In genomic region chr7:108000875-108001758, GRCh38 we compare ENCODE assay signal across 8 cellular contexts. TPM values are rescaled to one million over a fixed set of nuclear protein-coding genes. Genes with fewer than 3 reads are reported as not detected.
DNase-seq lines count a peak whose midpoint lies in the region; ATAC-seq, FAIRE-seq and TF ChIP-seq lines count a peak whose summit lies in the region.

No MANE protein-coding gene starts in this region.

- peaks cover 23% of the 10 kb centered on the region for H3K4me1 Mint-ChIP-seq in CD8-positive, alpha-beta T cell (ENCODE audit: low read depth)

- intact Hi-C loops in CD8-positive, alpha-beta T cell (cut with DNase I, micrococcal nuclease) = no loop called here

- no peaks in the 10 kb centered on the region for H3K9me3 ChIP-seq in CD8-positive, alpha-beta T cell (ENCODE audit: low read length)
- no peaks in the 10 kb centered on the region for H3K9me3 ChIP-seq in NT2/D1 (ENCODE audit: insufficient read depth, low read length)
- H3K9me3 ChIP-seq in mesodermal cell (ENCODE audit: control insufficient read depth, low read length) = no peaks in the 10 kb centered on the region
- no peaks in the 10 kb centered on the region for H3K9me3 ChIP-seq in MM.1S (replicated peaks; ENCODE audit: insufficient read depth, low read length)

- no peaks in the 10 kb centered on the region for H3K36me3 Mint-ChIP-seq in CD8-positive, alpha-beta T cell

- H3K4me3 ChIP-seq in CD8-positive, alpha-beta T cell (ENCODE audit: low read depth, low read length) = peak overlapping the region; percentile 50
- peak overlapping the region; percentile 89 for H3K4me3 ChIP-seq in NT2/D1 (ENCODE audit: insufficient read length, low read depth)
- peak overlapping the region; percentile 86 for H3K4me3 ChIP-seq in mesodermal cell (ENCODE audit: extremely low read depth, insufficient read depth, low read length, poor library complexity, severe bottlenecking)
- no peak overlapping the region for H3K4me3 ChIP-seq in MM.1S (ENCODE audit: low read length)

- H3K27me3 ChIP-seq in CD8-positive, alpha-beta T cell (ENCODE audit: insufficient read depth, low read length) = peaks cover 28% of the 10 kb centered on the region
- H3K27me3 ChIP-seq in NT2/D1 (ENCODE audit: insufficient read depth, insufficient read length) (peaks cover 25% of the 10 kb centered on the region), MM.1S (replicated peaks; ENCODE audit: insufficient read depth, low read length) (0 out of 2 replicates have a peak, but pooled peaks cover 3% of the 10 kb centered on the region)

- H3K9ac ChIP-seq in NT2/D1 (ENCODE audit: insufficient read length, low read depth) (peak overlapping the region; percentile 94), MM.1S (ENCODE audit: low read length) (no peak overlapping the region)

- peaks cover 8% of the 10 kb centered on the region for H3K4me1 ChIP-seq in CD8-positive, alpha-beta T cell (ENCODE audit: insufficient read depth, low read length)
- H3K4me1 ChIP-seq in NT2/D1 (ENCODE audit: insufficient read depth, insufficient read length) (peaks cover 1% of the 10 kb centered on the region), mesodermal cell (ENCODE audit: control insufficient read depth, insufficient read depth, low read length, poor library complexity, severe bottlenecking) (peaks cover 50% of the 10 kb centered on the region), MM.1S (ENCODE audit: low read length) (no peaks in the 10 kb centered on the region)

- H3K27ac ChIP-seq in CD8-positive, alpha-beta T cell (ENCODE audit: low read depth, low read length) = no peak overlapping the region
- H3K27ac ChIP-seq in mesodermal cell (ENCODE audit: low read depth, low read length, severe bottlenecking) = peak overlapping the region; percentile 83
- no peak overlapping the region for H3K27ac ChIP-seq in MM.1S (ENCODE audit: low read length)

- H3K79me2 ChIP-seq in MM.1S (ENCODE audit: low read length) = no peaks in the 10 kb centered on the region

- no peak for DNase-seq in CD8-positive, alpha-beta T cell
- DNase-seq in NT2/D1 (ENCODE audit: low read depth, low spot score) = no peak
- DNase-seq in ecto neural progenitor cell (ENCODE audit: low spot score) = peak; percentile 75
- peak; percentile 66 for DNase-seq in urothelium cell line (ENCODE audit: low spot score)
- DNase-seq in stimulated activated CD4-positive, alpha-beta T cell treated with anti-CD3 and anti-CD28 coated beads, Interleukin-2, amount 100 ng/mL, for 48 hours = no peak
- no peak for DNase-seq in MM.1S
- DNase-seq in stimulated activated CD4-positive, alpha-beta T cell treated with anti-CD3 and anti-CD28 coated beads, Interleukin-1b, Interleukin-23, amount 100 ng/mL, for 48 hours = no peak

- no peaks in the 10 kb centered on the region for H3K9me3 Mint-ChIP-seq in CD8-positive, alpha-beta T cell

- H4K20me1 ChIP-seq in MM.1S (ENCODE audit: insufficient read depth, low read length) = no peaks in the 10 kb centered on the region

- ATAC-seq in CD8-positive, alpha-beta T cell = no peak

- no peaks in the 10 kb centered on the region for H3K9me2 ChIP-seq in MM.1S (replicated peaks; ENCODE audit: insufficient read depth, low read length)

- CTCF ChIA-PET in CD8-positive, alpha-beta T cell (lab: Charles Lee) = interaction anchor here (0.6 kb wide), 1 partner anchor 1429 kb away, joined by 3 read pairs; no protein-coding TSS in a partner anchor

- no peaks in the 10 kb centered on the region for H3F3A ChIP-seq in MM.1S (ENCODE audit: insufficient read depth, low read length)

- H3K27me3 Mint-ChIP-seq in CD8-positive, alpha-beta T cell (ENCODE audit: low read depth) = peaks cover 43% of the 10 kb centered on the region

- no peaks in the 10 kb centered on the region for H3K36me3 ChIP-seq in CD8-positive, alpha-beta T cell (ENCODE audit: insufficient read depth, low read length)
- peaks cover 59% of the 10 kb centered on the region for H3K36me3 ChIP-seq in NT2/D1 (ENCODE audit: insufficient read depth, insufficient read length, low read length)
- H3K36me3 ChIP-seq in mesodermal cell (ENCODE audit: control insufficient read depth, insufficient read depth, low read length) = peaks cover 52% of the 10 kb centered on the region
- no peaks in the 10 kb centered on the region for H3K36me3 ChIP-seq in MM.1S (replicated peaks; ENCODE audit: insufficient read depth, low read length)

- no peak overlapping the region for H2AFZ ChIP-seq in MM.1S (ENCODE audit: low read length)

- H3K27ac Mint-ChIP-seq in CD8-positive, alpha-beta T cell = no peak overlapping the region

- 17 to 18% methylated on average over 33 to 36 of the region's 37 CpGs for WGBS in mesodermal cell (ENCODE audit: insufficient coverage in 2 of 2), 2 experiments

- no peak for FAIRE-seq in urothelium cell line (lab: Jason Lieb, UNC)

- H3K4me3 Mint-ChIP-seq in CD8-positive, alpha-beta T cell = peak overlapping the region; percentile 75

- no peak overlapping the region for H3K4me2 ChIP-seq in MM.1S (ENCODE audit: low read depth, low read length)

- TF ChIP-seq CTCF in CD8-positive, alpha-beta T cell (IDR thresholded peaks at IDR 0.05) = no peak
- no peak for TF ChIP-seq CTCF in MM.1S (IDR thresholded peaks at IDR 0.05; ENCODE audit: low read length)

- POLR2A ChIA-PET in CD8-positive, alpha-beta T cell (lab: Charles Lee) = interaction anchor here (0.6 kb wide), 1 partner anchor 66 kb away, joined by 3 read pairs; no protein-coding TSS in a partner anchor

RNA-seq across cellular contexts. Expression of gene LAMB1, which starts 1.8 kb away (rescaled TPM):
- not detected for total RNA-seq in CD8-positive, alpha-beta T cell
- polyA plus RNA-seq in mesodermal cell (2013, experiment 1 of 2) = 263 TPM
- 252 TPM for polyA plus RNA-seq in mesodermal cell (2013, experiment 2 of 2)

Comparison
In these comparisons a context has a peak if more than half of its experiments do, and no peak if none do; other contexts are left out.
1. DNase-seq: peak in ecto neural progenitor cell (single experiment) and urothelium cell line (single experiment); none in CD8-positive, alpha-beta T cell (0 of 7), NT2/D1 (single experiment), stimulated activated CD4-positive, alpha-beta T cell treated with anti-CD3 and anti-CD28 coated beads, Interleukin-2, amount 100 ng/mL, for 48 hours (0 of 2), MM.1S (single experiment) and stimulated activated CD4-positive, alpha-beta T cell treated with anti-CD3 and anti-CD28 coated beads, Interleukin-1b, Interleukin-23, amount 100 ng/mL, for 48 hours (single experiment).